Comparison of ENCODE assay signal across 1 cellular context in the genomic region with DNA sequence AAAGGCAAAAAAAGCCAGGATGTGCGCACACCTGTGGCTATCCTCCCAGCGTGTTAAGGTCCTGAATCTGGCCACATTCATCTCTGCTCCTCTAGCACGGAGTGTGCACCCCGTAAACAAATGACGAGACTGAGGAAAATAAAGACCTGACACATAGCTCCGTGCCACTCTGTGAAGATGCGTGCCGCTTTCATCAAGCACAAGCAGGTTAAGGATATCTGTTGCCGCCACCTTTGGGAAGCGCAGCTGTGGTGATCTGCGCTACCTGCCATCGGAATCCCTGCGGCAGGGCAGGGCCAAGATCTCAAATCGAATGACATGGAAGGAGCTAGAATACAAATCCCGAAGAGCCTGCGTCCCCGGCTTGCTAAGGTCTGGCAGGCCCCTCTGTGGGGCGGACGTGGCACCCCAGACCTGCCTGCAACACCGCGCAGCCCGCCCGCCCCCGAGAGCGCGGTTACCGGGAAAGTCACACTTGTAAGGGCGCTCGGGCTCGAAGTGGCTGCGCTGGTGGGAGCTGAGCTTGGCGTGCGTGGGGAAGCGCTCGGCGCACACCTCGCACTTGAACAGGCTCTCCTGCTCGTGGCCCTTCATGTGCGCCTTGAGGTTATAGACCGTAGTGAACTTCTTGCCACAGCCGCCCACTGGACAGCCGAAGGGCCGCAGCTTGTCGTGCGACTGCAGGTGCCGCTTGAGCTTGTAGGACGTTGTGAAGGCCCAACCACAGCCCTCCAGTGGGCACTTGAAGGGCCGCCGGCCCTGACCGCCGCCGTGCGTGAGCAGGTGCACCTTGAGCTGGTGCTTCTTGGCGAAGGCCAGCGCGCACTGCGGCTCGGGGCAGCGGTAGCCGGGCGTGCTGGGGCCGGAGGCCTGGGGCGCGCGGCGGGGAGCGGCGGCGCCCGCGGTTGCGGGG.
A peak's percentile ranks its signal among the peaks of the same experiment; 100 is the strongest.
TF ChIP-seq lines count a peak whose summit lies in the region.

No MANE protein-coding gene starts in this region.

TF ChIP-seq in H1, 55 proteins besides CTCF, POLR2A, EP300 and RAD21:
- TF ChIP-seq YY1 (IDR thresholded peaks at IDR 0.05; ENCODE audit: low read depth, low read length) (no peak), SIN3A (conservative IDR thresholded peaks at IDR 0.05 in 1 of 2, IDR thresholded peaks at IDR 0.05 in 1 of 2; ENCODE audit: low read depth in 1 of 2, low read length in 2 of 2) (peak in 1 of 2 experiments; percentile 19; a peak in 1 of 4 replicates), POLR2AphosphoS5 (IDR thresholded peaks at IDR 0.05; ENCODE audit: low read depth, low read length) (0 out of 2 replicates have a peak, but pooled peaks have one; percentile 21), HDAC6 (IDR thresholded peaks at IDR 0.05; ENCODE audit: low read depth, low read length) (no peak), MAX (IDR thresholded peaks at IDR 0.05) (peak; percentile 8; the same call in 1 of the 2 replicates), POU5F1 (IDR thresholded peaks at IDR 0.05; ENCODE audit: low read depth, low read length) (no peak), SP2 (IDR thresholded peaks at IDR 0.05; ENCODE audit: low read length) (no peak), GABPA (IDR thresholded peaks at IDR 0.05; ENCODE audit: borderline replicate concordance, insufficient read depth, low read length) (0 out of 2 replicates have a peak, but pooled peaks have one; percentile 21)
- TF ChIP-seq, protein P1, sequence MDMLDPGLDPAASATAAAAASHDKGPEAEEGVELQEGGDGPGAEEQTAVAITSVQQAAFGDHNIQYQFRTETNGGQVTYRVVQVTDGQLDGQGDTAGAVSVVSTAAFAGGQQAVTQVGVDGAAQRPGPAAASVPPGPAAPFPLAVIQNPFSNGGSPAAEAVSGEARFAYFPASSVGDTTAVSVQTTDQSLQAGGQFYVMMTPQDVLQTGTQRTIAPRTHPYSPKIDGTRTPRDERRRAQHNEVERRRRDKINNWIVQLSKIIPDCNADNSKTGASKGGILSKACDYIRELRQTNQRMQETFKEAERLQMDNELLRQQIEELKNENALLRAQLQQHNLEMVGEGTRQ (IDR thresholded peaks at IDR 0.05; ENCODE audit: low read length), result no peak
